Comparison of ENCODE assay signal across 13 cellular contexts in genomic region chr6:107666084-107666981, GRCh38.
DNase-seq lines count a peak whose midpoint lies in the region; TF ChIP-seq lines count a peak whose summit lies in the region.
"Had no signal": no experiment of that assay in that cellular context is flagged by ENCODE, and none has a peak within 500 bp of the region (broad histone marks: within the 10 kb centered on the region; RNA-seq: fewer than 3 reads in every experiment).

No MANE protein-coding gene starts in this region.

- WGBS in mesodermal cell (ENCODE audit: insufficient coverage in 2 of 2), 2 experiments = 69 to 73% methylated on average over 12 to 13 of the region's 15 CpGs

- H3K27me3 ChIP-seq in adipocyte (replicated peaks; ENCODE audit: control insufficient read depth, insufficient read depth, low read length) = no peaks in the 10 kb centered on the region
- H3K27me3 ChIP-seq: esophagus muscularis mucosa, MG63 had no signal

- no peak for TF ChIP-seq CTCF in C4-2B (conservative IDR thresholded peaks at IDR 0.05)

- H3K9ac ChIP-seq in adipocyte (ENCODE audit: low read length) = peak overlapping the region; percentile 17

- H3K4me1 ChIP-seq in adipocyte (ENCODE audit: control insufficient read depth, insufficient read depth, low read length) (peaks cover 40% of the 10 kb centered on the region), mesodermal cell (ENCODE audit: control insufficient read depth, insufficient read depth, low read length, poor library complexity, severe bottlenecking) (peaks cover 35% of the 10 kb centered on the region)

- H3K4me3 ChIP-seq in adipocyte (ENCODE audit: low read length) = no peak overlapping the region
- H3K4me3 ChIP-seq in mesodermal cell (ENCODE audit: extremely low read depth, insufficient read depth, low read length, poor library complexity, severe bottlenecking) = no peak overlapping the region
- H3K4me3 ChIP-seq: esophagus muscularis mucosa, MG63 had no signal

- no peaks in the 10 kb centered on the region for H3K27me3 Mint-ChIP-seq in activated T-cell treated with anti-CD3 and anti-CD28 coated beads, Interleukin-2, amount 50 U/mL, for 24 hours

- DNase-seq in MV-4-11 (lab: John Stamatoyannopoulos, UW) (peak; percentile 48), adipocyte (ENCODE audit: low read depth) (peak; percentile 41), AG20443 (ENCODE audit: low spot score) (no peak)
- DNase-seq in activated T-cell treated with anti-CD3 and anti-CD28 coated beads, Interleukin-2, amount 50 U/mL, for 24 hours = no peak
- no peak for DNase-seq in stimulated activated CD4-positive, alpha-beta T cell treated with anti-CD3 and anti-CD28 coated beads, Interleukin-15, amount 100 ng/mL, for 24 hours
- no peak for DNase-seq in stimulated activated CD4-positive, alpha-beta T cell treated with anti-CD3 and anti-CD28 coated beads, Interleukin-4, amount 100 ng/mL, for 24 hours
- DNase-seq: activated naive CD4-positive, alpha-beta T cell; CD8-positive, alpha-beta T cell; T-helper 9 cell had no signal

- no peaks in the 10 kb centered on the region for H3K9me3 ChIP-seq in adipocyte (ENCODE audit: control insufficient read depth, low read length)
- no peaks in the 10 kb centered on the region for H3K9me3 ChIP-seq in mesodermal cell (ENCODE audit: control insufficient read depth, low read length)
- H3K9me3 ChIP-seq: esophagus muscularis mucosa, MG63 had no signal

- H3K4me3 Mint-ChIP-seq in activated T-cell treated with anti-CD3 and anti-CD28 coated beads, Interleukin-2, amount 50 U/mL, for 24 hours = no peak overlapping the region
- H3K4me3 Mint-ChIP-seq: CD8-positive, alpha-beta T cell had no signal

- H3K9me3 Mint-ChIP-seq in activated T-cell treated with anti-CD3 and anti-CD28 coated beads, Interleukin-2, amount 50 U/mL, for 24 hours = no peaks in the 10 kb centered on the region
- H3K9me3 Mint-ChIP-seq: CD8-positive, alpha-beta T cell had no signal

- no peaks in the 10 kb centered on the region for H3K36me3 Mint-ChIP-seq in activated T-cell treated with anti-CD3 and anti-CD28 coated beads, Interleukin-2, amount 50 U/mL, for 24 hours (ENCODE audit: low read depth)
- H3K36me3 Mint-ChIP-seq: CD8-positive, alpha-beta T cell had no signal

- H3K27ac Mint-ChIP-seq in activated T-cell treated with anti-CD3 and anti-CD28 coated beads, Interleukin-2, amount 50 U/mL, for 24 hours = no peak overlapping the region
- H3K27ac Mint-ChIP-seq: CD8-positive, alpha-beta T cell had no signal

- H3K4me1 Mint-ChIP-seq in activated T-cell treated with anti-CD3 and anti-CD28 coated beads, Interleukin-2, amount 50 U/mL, for 24 hours (ENCODE audit: low read depth) = peaks cover 20% of the 10 kb centered on the region

- H3K27ac ChIP-seq in C4-2B (peak overlapping the region; percentile 74), mesodermal cell (ENCODE audit: low read depth, low read length, severe bottlenecking) (peak overlapping the region; percentile 78)
- H3K27ac ChIP-seq: esophagus muscularis mucosa had no signal

- H3K36me3 ChIP-seq in adipocyte (ENCODE audit: control insufficient read depth, insufficient read depth, low read length, severe bottlenecking) (no peaks in the 10 kb centered on the region), mesodermal cell (ENCODE audit: control insufficient read depth, insufficient read depth, low read length) (no peaks in the 10 kb centered on the region)
- H3K36me3 ChIP-seq: esophagus muscularis mucosa, MG63 had no signal

Comparison
In these comparisons a context has a peak if more than half of its experiments do, and no peak if none do; other contexts are left out.
1. DNase-seq: peak in MV-4-11 (single experiment) and adipocyte (single experiment); none in AG20443 (single experiment), activated T-cell treated with anti-CD3 and anti-CD28 coated beads, Interleukin-2, amount 50 U/mL, for 24 hours (single experiment), stimulated activated CD4-positive, alpha-beta T cell treated with anti-CD3 and anti-CD28 coated beads, Interleukin-15, amount 100 ng/mL, for 24 hours (single experiment) and stimulated activated CD4-positive, alpha-beta T cell treated with anti-CD3 and anti-CD28 coated beads, Interleukin-4, amount 100 ng/mL, for 24 hours (single experiment).